In genomic region chr2:64989126-64989981, GRCh38 we compare ENCODE assay signal across 8 cellular contexts. TPM values are rescaled to one million over a fixed set of nuclear protein-coding genes. Genes with fewer than 3 reads are reported as not detected.
DNase-seq lines count a peak whose midpoint lies in the region; ATAC-seq and TF ChIP-seq lines count a peak whose summit lies in the region.

TSS of gene SLC1A4 (plus strand) at chr2:64989399. CDS start at chr2:64989644, 245 bp downstream.

- H3K79me2 ChIP-seq in OCI-LY3 (ENCODE audit: low read length), result peaks cover 56% of the 10 kb centered on the region

- H3K36me3 ChIP-seq in Caco-2 (ENCODE audit: control insufficient read depth, insufficient read depth, low read length) (no peaks in the 10 kb centered on the region), HUES6 (ENCODE audit: control insufficient read depth, insufficient read depth, low read length) (no peaks in the 10 kb centered on the region), OCI-LY3 (replicated peaks; ENCODE audit: low read depth, low read length) (peaks cover 12% of the 10 kb centered on the region)

- H3K4me1 Mint-ChIP-seq in Caco-2 (ENCODE audit: low read depth, unreplicated experiment), result peaks cover 26% of the 10 kb centered on the region

- POLR2A ChIA-PET in Caco-2 (lab: Charles Lee), result no interaction called here

- H3K27ac ChIP-seq in HUES6 (ENCODE audit: low read depth, low read length) (no peak within 1 kb of the TSS), OCI-LY3 (ENCODE audit: low read length) (peak within 1 kb of the TSS; percentile 90), epithelial cell of prostate (peak within 1 kb of the TSS; percentile 82)

- no peaks in the 10 kb centered on the region for H3K9me3 ChIP-seq in Caco-2
- no peaks in the 10 kb centered on the region for H3K9me3 ChIP-seq in HUES6 (ENCODE audit: control insufficient read depth, insufficient read depth, low read depth, low read length)
- H3K9me3 ChIP-seq in OCI-LY3 (ENCODE audit: insufficient read depth, low read length), result no peaks in the 10 kb centered on the region

- peak within 1 kb of the TSS; percentile 24; the same call in 1 of the 2 replicates for H2AFZ ChIP-seq in OCI-LY3 (ENCODE audit: low read depth, low read length)

- peak; percentile 65 for ATAC-seq in GM21423 (IDR thresholded peaks at IDR 0.05; ENCODE audit: unreplicated experiment)

- H3K27ac Mint-ChIP-seq in Caco-2 (ENCODE audit: unreplicated experiment), result peak within 1 kb of the TSS; percentile 72

- peaks cover 39% of the 10 kb centered on the region for H4K20me1 ChIP-seq in OCI-LY3 (ENCODE audit: insufficient read depth, low read length)

- H3K4me3 Mint-ChIP-seq in Caco-2 (ENCODE audit: unreplicated experiment), result peak within 1 kb of the TSS; percentile 92

- H3K27me3 ChIP-seq in Caco-2 (replicated peaks; ENCODE audit: control insufficient read depth, insufficient read depth, low read length) (no peaks in the 10 kb centered on the region), HUES6 (ENCODE audit: control insufficient read depth, insufficient read depth, low read length) (peaks cover 79% of the 10 kb centered on the region), OCI-LY3 (ENCODE audit: low read depth, low read length) (no peaks in the 10 kb centered on the region)

- intact Hi-C loops in Caco-2 (cut with micrococcal nuclease; ENCODE audit: unreplicated experiment), result loop anchor here (2.0 to 5.0 kb wide), 3 partner anchors 43 to 73 kb away; no protein-coding TSS in a partner anchor

- TF ChIP-seq CTCF in Caco-2 (IDR thresholded peaks at IDR 0.05; ENCODE audit: insufficient read depth in 1 of 2, low read depth in 1 of 2, low read length in 1 of 2, severe bottlenecking in 1 of 2, unreplicated experiment in 1 of 2) (no peak), OCI-LY3 (IDR thresholded peaks at IDR 0.05; ENCODE audit: low read depth, low read length) (no peak)

- H3K9me3 Mint-ChIP-seq in Caco-2 (ENCODE audit: unreplicated experiment), result no peaks in the 10 kb centered on the region

- peak; percentile 74 to 91 for DNase-seq in Caco-2
- DNase-seq in activated T-cell treated with anti-CD3 and anti-CD28 coated beads for 1 hour (ENCODE audit: low read depth), result peak; percentile 62
- DNase-seq in epithelial cell of prostate (ENCODE audit: low read depth, low spot score), result no peak
- peak; percentile 95 for DNase-seq in mucosa of gallbladder (ENCODE audit: low spot score)
- DNase-seq in stimulated activated CD8-positive, alpha-beta memory T cell treated with anti-CD3 and anti-CD28 coated beads, Interleukin-4, amount 100 ng/mL, for 4 hours (ENCODE audit: low read depth in 2 of 2, low spot score in 1 of 2), result peak; percentile 52 to 75

- H3K4me3 ChIP-seq in Caco-2 (ENCODE audit: low read depth, low read length) (peak within 1 kb of the TSS; percentile 60), HUES6 (ENCODE audit: low read depth, low read length) (peak within 1 kb of the TSS; percentile 82), OCI-LY3 (ENCODE audit: low read length) (peak within 1 kb of the TSS; percentile 87)

- H3K9ac ChIP-seq in HUES6 (ENCODE audit: low read length) (peak within 1 kb of the TSS; percentile 76), OCI-LY3 (ENCODE audit: low read length) (peak within 1 kb of the TSS; percentile 97)

- no TSS peak for BruUV-seq in Caco-2 (replicated peaks; lab: Mats Ljungman, UMichigan)

- H3K4me2 ChIP-seq in OCI-LY3 (ENCODE audit: low read length), result peak within 1 kb of the TSS; percentile 98

- CTCF ChIA-PET in Caco-2 (lab: Charles Lee), result interaction anchor here (1.1 to 1.9 kb wide), 2 partner anchors 28 to 72 kb away, joined by 3 to 12 read pairs; no protein-coding TSS in a partner anchor

- H3K4me1 ChIP-seq in Caco-2 (peaks cover 9% of the 10 kb centered on the region; the same call in 1 of the 2 replicates), HUES6 (ENCODE audit: control insufficient read depth, insufficient read depth, low read length) (peaks cover 7% of the 10 kb centered on the region; the same call in 1 of the 2 replicates), OCI-LY3 (ENCODE audit: low read length) (peaks cover 53% of the 10 kb centered on the region)

- H3K36me3 Mint-ChIP-seq in Caco-2 (ENCODE audit: insufficient read depth, unreplicated experiment), result peaks cover 5% of the 10 kb centered on the region

- H3K27me3 Mint-ChIP-seq in Caco-2 (ENCODE audit: insufficient read depth, unreplicated experiment), result peaks cover 2% of the 10 kb centered on the region

RNA-seq across cellular contexts. Expression of gene SLC1A4, which starts in this region (rescaled TPM):
- total RNA-seq in Caco-2 (2022) (28.6 and 35.0 TPM in 2 replicates), mucosa of gallbladder (14.3 TPM)
